ENCODE assay signal across 9 cellular contexts in genomic region chr17:75927286-75927922, GRCh38. TPM values are rescaled to one million over a fixed set of nuclear protein-coding genes. Genes with fewer than 3 reads are reported as not detected.
DNase-seq lines count a peak whose midpoint lies in the region; ATAC-seq and TF ChIP-seq lines count a peak whose summit lies in the region.
"Had no signal": no experiment of that assay in that cellular context is flagged by ENCODE, and none has a peak within 500 bp of the region (broad histone marks: within the 10 kb centered on the region; RNA-seq: fewer than 3 reads in every experiment).

No MANE protein-coding gene starts in this region.

- no peak overlapping the region for H3K4me3 Mint-ChIP-seq in type B pancreatic cell
- H3K4me3 Mint-ChIP-seq: activated naive CD4-positive, alpha-beta T cell treated with anti-CD3 and anti-CD28 coated beads, Interleukin-2, amount 50 U/mL, for 24 hours had no signal

- no peak overlapping the region for H3K27ac Mint-ChIP-seq in type B pancreatic cell
- H3K27ac Mint-ChIP-seq: activated naive CD4-positive, alpha-beta T cell treated with anti-CD3 and anti-CD28 coated beads, Interleukin-2, amount 50 U/mL, for 24 hours had no signal

- no peaks in the 10 kb centered on the region for H3K36me3 Mint-ChIP-seq in type B pancreatic cell
- H3K36me3 Mint-ChIP-seq: activated naive CD4-positive, alpha-beta T cell treated with anti-CD3 and anti-CD28 coated beads, Interleukin-2, amount 50 U/mL, for 24 hours had no signal

- H3K27me3 Mint-ChIP-seq in type B pancreatic cell, result no peaks in the 10 kb centered on the region
- H3K27me3 Mint-ChIP-seq: activated naive CD4-positive, alpha-beta T cell treated with anti-CD3 and anti-CD28 coated beads, Interleukin-2, amount 50 U/mL, for 24 hours had no signal

- TF ChIP-seq CTCF in fibroblast of the aortic adventitia (IDR thresholded peaks at IDR 0.05; ENCODE audit: insufficient read depth, low read length) (peak; percentile 27), type B pancreatic cell (conservative IDR thresholded peaks at IDR 0.05) (peak; percentile 61)

- ATAC-seq in GM18498 (IDR thresholded peaks at IDR 0.05; ENCODE audit: unreplicated experiment), result no peak
- no peak for ATAC-seq in GM21576 (IDR thresholded peaks at IDR 0.05; ENCODE audit: unreplicated experiment)

- DNase-seq in SIG-M5 treated with dmso at 0.1 percent for 504 hours (lab: John Stamatoyannopoulos, UW; ENCODE audit: unreplicated experiment) (peak; percentile 33), SIG-M5 (lab: John Stamatoyannopoulos, UW) (no peak), NCI-H2196 treated with DMSO at 0.1 percent for 48 hours (lab: John Stamatoyannopoulos, UW; ENCODE audit: unreplicated experiment) (peak; percentile 33), fibroblast of the aortic adventitia (ENCODE audit: low read depth) (peak; percentile 7), type B pancreatic cell (ENCODE audit: extremely low spot score, unreplicated experiment) (no peak), OCI-M2 (lab: John Stamatoyannopoulos, UW; ENCODE audit: unreplicated experiment) (no peak)

- H3K4me3 ChIP-seq in fibroblast of the aortic adventitia (ENCODE audit: low read depth, low read length), result no peak overlapping the region

- H3K9me3 Mint-ChIP-seq in type B pancreatic cell, result no peaks in the 10 kb centered on the region
- H3K9me3 Mint-ChIP-seq: activated naive CD4-positive, alpha-beta T cell treated with anti-CD3 and anti-CD28 coated beads, Interleukin-2, amount 50 U/mL, for 24 hours had no signal

- H3K4me1 Mint-ChIP-seq in type B pancreatic cell (ENCODE audit: unreplicated experiment), result no peaks in the 10 kb centered on the region
- H3K4me1 Mint-ChIP-seq: activated naive CD4-positive, alpha-beta T cell treated with anti-CD3 and anti-CD28 coated beads, Interleukin-2, amount 50 U/mL, for 24 hours had no signal

RNA-seq across cellular contexts. Expression of gene FBF1, which starts 13.4 kb away (rescaled TPM):
- total RNA-seq in fibroblast of the aortic adventitia (ENCODE audit: low replicate concordance), result 14.1 and 21.1 TPM in 2 replicates
- total RNA-seq in type B pancreatic cell (ENCODE audit: low replicate concordance), result 18.7 and 27.5 TPM in 2 replicates

RNA-seq across cellular contexts. Expression of gene MRPL38, which starts 22.7 kb away (rescaled TPM):
- total RNA-seq in fibroblast of the aortic adventitia (ENCODE audit: low replicate concordance), result 27.0 and 39.2 TPM in 2 replicates
- total RNA-seq in type B pancreatic cell (ENCODE audit: low replicate concordance), result 93.5 and 113 TPM in 2 replicates

RNA-seq across cellular contexts. Expression of gene TRIM65, which starts 30.7 kb away (rescaled TPM):
- total RNA-seq in fibroblast of the aortic adventitia (ENCODE audit: low replicate concordance), result 7.7 and 11.4 TPM in 2 replicates
- total RNA-seq in type B pancreatic cell (ENCODE audit: low replicate concordance), result 8.1 and 19.0 TPM in 2 replicates

RNA-seq across cellular contexts. Expression of gene TRIM47, which starts 49.0 kb away (rescaled TPM):
- 14.9 and 20.9 TPM in 2 replicates for total RNA-seq in fibroblast of the aortic adventitia (ENCODE audit: low replicate concordance)
- 1.9 and 3.1 TPM in 2 replicates for total RNA-seq in type B pancreatic cell (ENCODE audit: low replicate concordance)

RNA-seq across cellular contexts. Expression of gene ACOX1, which starts 51.6 kb away (rescaled TPM):
- total RNA-seq in fibroblast of the aortic adventitia (ENCODE audit: low replicate concordance), result 47.0 and 61.5 TPM in 2 replicates
- total RNA-seq in type B pancreatic cell (ENCODE audit: low replicate concordance), result 48.5 and 84.6 TPM in 2 replicates

Comparison
In these comparisons a context has a peak if more than half of its experiments do, and no peak if none do; other contexts are left out.
1. DNase-seq: peak in SIG-M5 treated with dmso at 0.1 percent for 504 hours (single experiment), NCI-H2196 treated with DMSO at 0.1 percent for 48 hours (single experiment) and fibroblast of the aortic adventitia (single experiment); none in SIG-M5 (single experiment), type B pancreatic cell (single experiment) and OCI-M2 (single experiment).